In genomic region chr1:61436491-61437120, GRCh38 we compare ENCODE assay signal across 1 cellular context.
TF ChIP-seq lines count a peak whose summit lies in the region.

No MANE protein-coding gene starts in this region.

TF ChIP-seq in GM23338, 12 proteins besides CTCF, POLR2A, EP300 and RAD21 (continued from another document):
- no peak for TF ChIP-seq EZH2phosphoT487 (IDR thresholded peaks at IDR 0.05; ENCODE audit: unreplicated experiment)
- no peak for TF ChIP-seq NANOG (IDR thresholded peaks at IDR 0.05; ENCODE audit: borderline replicate concordance)
- TF ChIP-seq STAT1 (IDR thresholded peaks at IDR 0.05; ENCODE audit: unreplicated experiment): no peak
- TF ChIP-seq EZH2 (IDR thresholded peaks at IDR 0.05; ENCODE audit: low read depth, unreplicated experiment): no peak
- TF ChIP-seq JUNB (IDR thresholded peaks at IDR 0.05; ENCODE audit: unreplicated experiment): no peak
- no peak for TF ChIP-seq CREB1 (CRISPR knock-in tag; IDR thresholded peaks at IDR 0.05; ENCODE audit: low read depth)
- TF ChIP-seq, protein P1, sequence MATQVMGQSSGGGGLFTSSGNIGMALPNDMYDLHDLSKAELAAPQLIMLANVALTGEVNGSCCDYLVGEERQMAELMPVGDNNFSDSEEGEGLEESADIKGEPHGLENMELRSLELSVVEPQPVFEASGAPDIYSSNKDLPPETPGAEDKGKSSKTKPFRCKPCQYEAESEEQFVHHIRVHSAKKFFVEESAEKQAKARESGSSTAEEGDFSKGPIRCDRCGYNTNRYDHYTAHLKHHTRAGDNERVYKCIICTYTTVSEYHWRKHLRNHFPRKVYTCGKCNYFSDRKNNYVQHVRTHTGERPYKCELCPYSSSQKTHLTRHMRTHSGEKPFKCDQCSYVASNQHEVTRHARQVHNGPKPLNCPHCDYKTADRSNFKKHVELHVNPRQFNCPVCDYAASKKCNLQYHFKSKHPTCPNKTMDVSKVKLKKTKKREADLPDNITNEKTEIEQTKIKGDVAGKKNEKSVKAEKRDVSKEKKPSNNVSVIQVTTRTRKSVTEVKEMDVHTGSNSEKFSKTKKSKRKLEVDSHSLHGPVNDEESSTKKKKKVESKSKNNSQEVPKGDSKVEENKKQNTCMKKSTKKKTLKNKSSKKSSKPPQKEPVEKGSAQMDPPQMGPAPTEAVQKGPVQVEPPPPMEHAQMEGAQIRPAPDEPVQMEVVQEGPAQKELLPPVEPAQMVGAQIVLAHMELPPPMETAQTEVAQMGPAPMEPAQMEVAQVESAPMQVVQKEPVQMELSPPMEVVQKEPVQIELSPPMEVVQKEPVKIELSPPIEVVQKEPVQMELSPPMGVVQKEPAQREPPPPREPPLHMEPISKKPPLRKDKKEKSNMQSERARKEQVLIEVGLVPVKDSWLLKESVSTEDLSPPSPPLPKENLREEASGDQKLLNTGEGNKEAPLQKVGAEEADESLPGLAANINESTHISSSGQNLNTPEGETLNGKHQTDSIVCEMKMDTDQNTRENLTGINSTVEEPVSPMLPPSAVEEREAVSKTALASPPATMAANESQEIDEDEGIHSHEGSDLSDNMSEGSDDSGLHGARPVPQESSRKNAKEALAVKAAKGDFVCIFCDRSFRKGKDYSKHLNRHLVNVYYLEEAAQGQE (IDR thresholded peaks at IDR 0.05; ENCODE audit: unreplicated experiment): no peak
